1 cellular context compared by ENCODE assay signal in the genomic region with DNA sequence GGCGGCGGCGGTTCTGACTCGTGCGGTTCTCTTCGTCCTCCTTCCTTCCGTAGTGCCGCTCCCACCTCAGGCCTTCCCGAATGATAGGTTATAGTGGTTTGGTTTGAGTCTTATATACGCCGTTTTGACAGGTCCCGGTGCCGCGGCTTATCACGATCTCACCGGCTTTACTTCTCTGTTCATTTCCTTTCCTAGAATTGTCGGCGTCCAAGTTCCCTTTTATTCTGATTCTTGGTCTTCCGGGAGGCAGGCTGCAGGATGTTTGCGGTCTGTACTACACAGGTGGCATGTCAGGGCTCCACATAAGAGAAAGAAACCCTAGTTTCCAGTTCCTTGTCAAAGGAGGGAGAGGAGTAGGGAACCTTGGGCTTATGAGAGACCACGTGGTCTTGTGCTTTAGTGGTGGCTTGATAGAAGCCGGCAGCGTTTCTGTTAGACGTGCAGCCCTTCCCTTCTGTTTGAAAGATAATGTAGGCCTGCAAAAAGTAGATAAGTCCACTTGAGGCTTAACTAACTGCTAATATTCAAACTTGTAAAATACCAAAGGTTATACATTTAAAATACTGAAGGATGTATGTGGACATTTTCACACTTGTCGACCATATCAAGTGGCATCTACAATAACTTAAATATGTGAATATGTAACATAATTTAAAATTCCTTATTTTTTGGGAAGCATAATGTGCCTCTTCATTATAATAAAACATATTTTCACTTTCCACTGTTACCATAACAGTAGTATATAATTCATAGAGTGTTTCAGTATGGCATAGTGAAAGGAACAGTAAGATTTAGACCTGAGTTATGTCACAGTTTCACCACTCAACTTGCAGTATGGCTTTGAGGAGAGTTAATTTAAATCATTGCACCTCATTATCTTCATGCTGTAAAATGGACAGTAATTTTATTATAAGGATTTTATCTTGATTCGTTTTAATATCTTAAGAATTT.
A peak's percentile ranks its signal among the peaks of the same experiment; 100 is the strongest.
TF ChIP-seq lines count a peak whose summit lies in the region.

No MANE protein-coding gene starts in this region.

TF ChIP-seq in K562, 482 proteins besides CTCF, POLR2A, EP300 and RAD21 (continued from another document and continues in another):
- TF ChIP-seq, protein P1, sequence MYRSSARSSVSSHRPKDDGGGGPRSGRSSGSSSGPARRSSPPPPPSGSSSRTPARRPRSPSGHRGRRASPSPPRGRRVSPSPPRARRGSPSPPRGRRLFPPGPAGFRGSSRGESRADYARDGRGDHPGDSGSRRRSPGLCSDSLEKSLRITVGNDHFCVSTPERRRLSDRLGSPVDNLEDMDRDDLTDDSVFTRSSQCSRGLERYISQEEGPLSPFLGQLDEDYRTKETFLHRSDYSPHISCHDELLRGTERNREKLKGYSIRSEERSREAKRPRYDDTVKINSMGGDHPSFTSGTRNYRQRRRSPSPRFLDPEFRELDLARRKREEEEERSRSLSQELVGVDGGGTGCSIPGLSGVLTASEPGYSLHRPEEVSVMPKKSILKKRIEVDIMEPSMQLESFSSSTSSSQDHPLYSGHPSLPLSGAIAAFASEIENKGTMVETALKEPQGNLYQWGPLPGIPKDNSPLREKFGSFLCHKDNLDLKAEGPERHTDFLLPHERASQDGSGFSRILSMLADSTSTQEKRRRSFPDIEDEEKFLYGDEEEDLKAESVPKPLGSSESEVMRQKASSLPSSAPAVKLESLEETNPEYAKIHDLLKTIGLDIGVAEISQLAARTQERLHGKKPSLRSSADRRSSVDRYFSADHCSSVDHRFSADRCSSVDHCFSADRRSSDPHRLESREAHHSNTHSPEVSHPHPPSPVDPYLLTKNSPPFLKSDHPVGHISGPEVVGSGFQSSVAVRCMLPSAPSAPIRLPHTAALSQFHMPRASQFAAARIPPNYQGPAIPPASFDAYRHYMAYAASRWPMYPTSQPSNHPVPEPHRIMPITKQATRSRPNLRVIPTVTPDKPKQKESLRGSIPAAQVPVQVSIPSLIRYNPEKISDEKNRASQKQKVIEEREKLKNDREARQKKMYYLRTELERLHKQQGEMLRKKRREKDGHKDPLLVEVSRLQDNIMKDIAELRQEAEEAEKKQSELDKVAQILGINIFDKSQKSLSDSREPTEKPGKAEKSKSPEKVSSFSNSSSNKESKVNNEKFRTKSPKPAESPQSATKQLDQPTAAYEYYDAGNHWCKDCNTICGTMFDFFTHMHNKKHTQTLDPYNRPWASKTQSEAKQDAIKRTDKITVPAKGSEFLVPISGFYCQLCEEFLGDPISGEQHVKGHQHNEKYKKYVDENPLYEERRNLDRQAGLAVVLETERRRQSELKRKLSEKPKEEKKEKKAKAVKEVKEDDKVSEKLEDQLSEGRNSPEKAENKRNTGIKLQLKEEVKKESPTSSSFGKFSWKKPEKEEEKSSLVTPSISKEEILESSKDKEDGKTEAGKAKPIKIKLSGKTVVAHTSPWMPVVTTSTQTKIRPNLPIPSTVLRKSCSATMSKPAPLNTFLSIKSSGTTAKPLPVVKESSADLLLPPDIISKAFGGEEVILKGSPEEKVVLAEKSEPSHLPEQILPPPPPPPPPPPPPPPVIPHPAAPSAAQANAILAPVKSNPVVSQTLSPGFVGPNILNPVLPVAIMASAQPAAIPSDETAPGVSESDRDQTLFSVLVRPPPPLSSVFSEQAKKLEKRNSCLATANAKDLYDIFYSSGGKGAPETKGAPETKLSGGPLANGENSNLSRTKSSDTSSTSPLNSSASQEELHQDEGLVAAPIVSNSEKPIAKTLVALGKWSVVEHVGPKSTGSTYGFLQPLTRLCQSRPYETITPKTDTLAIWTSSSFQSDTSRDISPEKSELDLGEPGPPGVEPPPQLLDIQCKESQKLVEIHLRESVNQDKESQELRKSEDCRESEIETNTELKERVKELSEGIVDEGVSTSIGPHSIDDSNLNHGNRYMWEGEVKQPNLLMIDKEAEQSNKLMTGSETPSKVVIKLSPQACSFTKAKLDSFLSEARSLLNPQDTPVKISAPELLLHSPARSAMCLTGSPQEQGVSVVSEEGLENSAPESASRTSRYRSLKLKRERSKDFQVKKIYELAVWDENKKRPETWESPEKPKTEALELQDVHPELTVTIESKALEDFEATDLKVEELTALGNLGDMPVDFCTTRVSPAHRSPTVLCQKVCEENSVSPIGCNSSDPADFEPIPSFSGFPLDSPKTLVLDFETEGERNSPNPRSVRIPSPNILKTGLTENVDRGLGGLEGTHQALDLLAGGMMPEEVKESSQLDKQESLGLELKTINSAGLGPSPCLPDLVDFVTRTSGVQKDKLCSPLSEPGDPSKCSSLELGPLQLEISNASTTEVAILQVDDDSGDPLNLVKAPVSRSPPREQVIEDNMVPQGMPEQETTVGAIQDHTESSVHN (IDR thresholded peaks at IDR 0.05; ENCODE audit: borderline replicate concordance in 1 of 2, low read depth in 1 of 2), result peak in 1 of 2 experiments; percentile 22; a peak in 1 of 4 replicates
- no peak for TF ChIP-seq ZNF41 (CRISPR knock-in tag; conservative IDR thresholded peaks at IDR 0.05)
- TF ChIP-seq, protein P2, sequence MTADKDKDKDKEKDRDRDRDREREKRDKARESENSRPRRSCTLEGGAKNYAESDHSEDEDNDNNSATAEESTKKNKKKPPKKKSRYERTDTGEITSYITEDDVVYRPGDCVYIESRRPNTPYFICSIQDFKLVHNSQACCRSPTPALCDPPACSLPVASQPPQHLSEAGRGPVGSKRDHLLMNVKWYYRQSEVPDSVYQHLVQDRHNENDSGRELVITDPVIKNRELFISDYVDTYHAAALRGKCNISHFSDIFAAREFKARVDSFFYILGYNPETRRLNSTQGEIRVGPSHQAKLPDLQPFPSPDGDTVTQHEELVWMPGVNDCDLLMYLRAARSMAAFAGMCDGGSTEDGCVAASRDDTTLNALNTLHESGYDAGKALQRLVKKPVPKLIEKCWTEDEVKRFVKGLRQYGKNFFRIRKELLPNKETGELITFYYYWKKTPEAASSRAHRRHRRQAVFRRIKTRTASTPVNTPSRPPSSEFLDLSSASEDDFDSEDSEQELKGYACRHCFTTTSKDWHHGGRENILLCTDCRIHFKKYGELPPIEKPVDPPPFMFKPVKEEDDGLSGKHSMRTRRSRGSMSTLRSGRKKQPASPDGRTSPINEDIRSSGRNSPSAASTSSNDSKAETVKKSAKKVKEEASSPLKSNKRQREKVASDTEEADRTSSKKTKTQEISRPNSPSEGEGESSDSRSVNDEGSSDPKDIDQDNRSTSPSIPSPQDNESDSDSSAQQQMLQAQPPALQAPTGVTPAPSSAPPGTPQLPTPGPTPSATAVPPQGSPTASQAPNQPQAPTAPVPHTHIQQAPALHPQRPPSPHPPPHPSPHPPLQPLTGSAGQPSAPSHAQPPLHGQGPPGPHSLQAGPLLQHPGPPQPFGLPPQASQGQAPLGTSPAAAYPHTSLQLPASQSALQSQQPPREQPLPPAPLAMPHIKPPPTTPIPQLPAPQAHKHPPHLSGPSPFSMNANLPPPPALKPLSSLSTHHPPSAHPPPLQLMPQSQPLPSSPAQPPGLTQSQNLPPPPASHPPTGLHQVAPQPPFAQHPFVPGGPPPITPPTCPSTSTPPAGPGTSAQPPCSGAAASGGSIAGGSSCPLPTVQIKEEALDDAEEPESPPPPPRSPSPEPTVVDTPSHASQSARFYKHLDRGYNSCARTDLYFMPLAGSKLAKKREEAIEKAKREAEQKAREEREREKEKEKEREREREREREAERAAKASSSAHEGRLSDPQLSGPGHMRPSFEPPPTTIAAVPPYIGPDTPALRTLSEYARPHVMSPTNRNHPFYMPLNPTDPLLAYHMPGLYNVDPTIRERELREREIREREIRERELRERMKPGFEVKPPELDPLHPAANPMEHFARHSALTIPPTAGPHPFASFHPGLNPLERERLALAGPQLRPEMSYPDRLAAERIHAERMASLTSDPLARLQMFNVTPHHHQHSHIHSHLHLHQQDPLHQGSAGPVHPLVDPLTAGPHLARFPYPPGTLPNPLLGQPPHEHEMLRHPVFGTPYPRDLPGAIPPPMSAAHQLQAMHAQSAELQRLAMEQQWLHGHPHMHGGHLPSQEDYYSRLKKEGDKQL (CRISPR knock-in tag; IDR thresholded peaks at IDR 0.05; ENCODE audit: borderline replicate concordance), result no peak
- TF ChIP-seq, protein P3, sequence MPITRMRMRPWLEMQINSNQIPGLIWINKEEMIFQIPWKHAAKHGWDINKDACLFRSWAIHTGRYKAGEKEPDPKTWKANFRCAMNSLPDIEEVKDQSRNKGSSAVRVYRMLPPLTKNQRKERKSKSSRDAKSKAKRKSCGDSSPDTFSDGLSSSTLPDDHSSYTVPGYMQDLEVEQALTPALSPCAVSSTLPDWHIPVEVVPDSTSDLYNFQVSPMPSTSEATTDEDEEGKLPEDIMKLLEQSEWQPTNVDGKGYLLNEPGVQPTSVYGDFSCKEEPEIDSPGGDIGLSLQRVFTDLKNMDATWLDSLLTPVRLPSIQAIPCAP (CRISPR knock-in tag; IDR thresholded peaks at IDR 0.05; ENCODE audit: borderline replicate concordance), result no peak
- peak; percentile 56; the same call in 1 of the 2 replicates for TF ChIP-seq GATAD2B (IDR thresholded peaks at IDR 0.05; ENCODE audit: borderline replicate concordance)
- TF ChIP-seq, protein P4, sequence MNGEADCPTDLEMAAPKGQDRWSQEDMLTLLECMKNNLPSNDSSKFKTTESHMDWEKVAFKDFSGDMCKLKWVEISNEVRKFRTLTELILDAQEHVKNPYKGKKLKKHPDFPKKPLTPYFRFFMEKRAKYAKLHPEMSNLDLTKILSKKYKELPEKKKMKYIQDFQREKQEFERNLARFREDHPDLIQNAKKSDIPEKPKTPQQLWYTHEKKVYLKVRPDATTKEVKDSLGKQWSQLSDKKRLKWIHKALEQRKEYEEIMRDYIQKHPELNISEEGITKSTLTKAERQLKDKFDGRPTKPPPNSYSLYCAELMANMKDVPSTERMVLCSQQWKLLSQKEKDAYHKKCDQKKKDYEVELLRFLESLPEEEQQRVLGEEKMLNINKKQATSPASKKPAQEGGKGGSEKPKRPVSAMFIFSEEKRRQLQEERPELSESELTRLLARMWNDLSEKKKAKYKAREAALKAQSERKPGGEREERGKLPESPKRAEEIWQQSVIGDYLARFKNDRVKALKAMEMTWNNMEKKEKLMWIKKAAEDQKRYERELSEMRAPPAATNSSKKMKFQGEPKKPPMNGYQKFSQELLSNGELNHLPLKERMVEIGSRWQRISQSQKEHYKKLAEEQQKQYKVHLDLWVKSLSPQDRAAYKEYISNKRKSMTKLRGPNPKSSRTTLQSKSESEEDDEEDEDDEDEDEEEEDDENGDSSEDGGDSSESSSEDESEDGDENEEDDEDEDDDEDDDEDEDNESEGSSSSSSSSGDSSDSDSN (IDR thresholded peaks at IDR 0.05; ENCODE audit: borderline replicate concordance in 1 of 2, low read depth in 2 of 2, low read length in 2 of 2), result no peak
- no peak for TF ChIP-seq ZNF23 (CRISPR knock-in tag; IDR thresholded peaks at IDR 0.05)
- TF ChIP-seq, protein P5, sequence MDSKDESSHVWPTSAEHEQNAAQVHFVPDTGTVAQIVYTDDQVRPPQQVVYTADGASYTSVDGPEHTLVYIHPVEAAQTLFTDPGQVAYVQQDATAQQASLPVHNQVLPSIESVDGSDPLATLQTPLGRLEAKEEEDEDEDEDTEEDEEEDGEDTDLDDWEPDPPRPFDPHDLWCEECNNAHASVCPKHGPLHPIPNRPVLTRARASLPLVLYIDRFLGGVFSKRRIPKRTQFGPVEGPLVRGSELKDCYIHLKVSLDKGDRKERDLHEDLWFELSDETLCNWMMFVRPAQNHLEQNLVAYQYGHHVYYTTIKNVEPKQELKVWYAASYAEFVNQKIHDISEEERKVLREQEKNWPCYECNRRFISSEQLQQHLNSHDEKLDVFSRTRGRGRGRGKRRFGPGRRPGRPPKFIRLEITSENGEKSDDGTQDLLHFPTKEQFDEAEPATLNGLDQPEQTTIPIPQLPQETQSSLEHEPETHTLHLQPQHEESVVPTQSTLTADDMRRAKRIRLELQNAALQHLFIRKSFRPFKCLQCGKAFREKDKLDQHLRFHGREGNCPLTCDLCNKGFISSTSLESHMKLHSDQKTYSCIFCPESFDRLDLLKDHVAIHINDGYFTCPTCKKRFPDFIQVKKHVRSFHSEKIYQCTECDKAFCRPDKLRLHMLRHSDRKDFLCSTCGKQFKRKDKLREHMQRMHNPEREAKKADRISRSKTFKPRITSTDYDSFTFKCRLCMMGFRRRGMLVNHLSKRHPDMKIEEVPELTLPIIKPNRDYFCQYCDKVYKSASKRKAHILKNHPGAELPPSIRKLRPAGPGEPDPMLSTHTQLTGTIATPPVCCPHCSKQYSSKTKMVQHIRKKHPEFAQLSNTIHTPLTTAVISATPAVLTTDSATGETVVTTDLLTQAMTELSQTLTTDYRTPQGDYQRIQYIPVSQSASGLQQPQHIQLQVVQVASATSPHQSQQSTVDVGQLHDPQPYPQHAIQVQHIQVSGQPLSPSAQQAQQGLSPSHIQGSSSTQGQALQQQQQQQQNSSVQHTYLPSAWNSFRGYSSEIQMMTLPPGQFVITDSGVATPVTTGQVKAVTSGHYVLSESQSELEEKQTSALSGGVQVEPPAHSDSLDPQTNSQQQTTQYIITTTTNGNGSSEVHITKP (IDR thresholded peaks at IDR 0.05; ENCODE audit: partially characterized antibody), result peak; percentile 42
